Comparison of ENCODE assay signal across 23 cellular contexts in the genomic region with DNA sequence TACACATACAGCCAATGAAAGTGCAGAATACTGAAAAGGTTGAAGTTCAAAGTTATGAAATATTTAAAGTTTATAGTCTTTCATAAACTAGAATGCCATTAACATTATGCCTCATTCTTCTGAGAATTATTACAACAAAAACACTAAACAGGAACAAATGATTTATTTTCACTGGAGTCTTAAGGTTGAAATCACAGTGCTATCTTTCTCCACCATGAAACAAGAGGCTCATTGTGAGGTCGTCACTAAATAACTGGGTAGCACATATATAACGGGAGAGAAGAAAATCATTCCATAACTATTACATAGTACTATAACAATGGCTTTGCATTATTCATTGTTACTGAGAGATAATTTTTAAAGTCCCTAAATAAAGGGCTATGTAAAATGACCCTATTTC. TPM values are rescaled to one million over a fixed set of nuclear protein-coding genes. Genes with fewer than 3 reads are reported as not detected.
"Had no signal": no experiment of that assay in that cellular context is flagged by ENCODE, and none has a peak within 500 bp of the region (broad histone marks: within the 10 kb centered on the region; RNA-seq: fewer than 3 reads in every experiment).

No MANE protein-coding gene starts in this region.

- H3K27ac ChIP-seq: colonic mucosa, esophagus muscularis mucosa, foreskin keratinocyte, gastrocnemius medialis, heart right ventricle, left lung, lower lobe of right lung had no signal

- H3K9me3 ChIP-seq: colonic mucosa, esophagus muscularis mucosa, gastrocnemius medialis, heart right ventricle, left lung, lower lobe of right lung, mucosa of descending colon had no signal

- H3K4me3 ChIP-seq: colonic mucosa, esophagus muscularis mucosa, gastrocnemius medialis, heart right ventricle, left lung, lower lobe of right lung, mucosa of descending colon had no signal

- H3K4me1 ChIP-seq: colonic mucosa, esophagus muscularis mucosa, foreskin keratinocyte, gastrocnemius medialis, heart right ventricle, left lung, lower lobe of right lung had no signal

- ATAC-seq: effector memory CD8-positive, alpha-beta T cell; foreskin keratinocyte; gastrocnemius medialis; heart right ventricle; left cardiac atrium; left lung; left ventricle myocardium superior; lower lobe of right lung; mucosa of descending colon had no signal

- FAIRE-seq: endometrium, keratinocyte had no signal

- DNase-seq: colonic mucosa; cortex of kidney; effector CD8-positive, alpha-beta T cell; effector memory CD8-positive, alpha-beta T cell; endodermal cell; foreskin keratinocyte; gastrocnemius medialis; glutamatergic neuron; head of caudate nucleus; heart right ventricle; hippocampal formation; left cardiac atrium; left lung; left ventricle myocardium superior; lower lobe of right lung; mesenchymal stem cell; mucosa of descending colon; naive B cell had no signal

RNA-seq across cellular contexts. Expression of a gene that starts 5.1 kb away (rescaled TPM):
- polyA plus RNA-seq: esophagus, fibroblast of lung, foreskin keratinocyte, keratinocyte had no signal
